8 cellular contexts compared by ENCODE assay signal in the genomic region with DNA sequence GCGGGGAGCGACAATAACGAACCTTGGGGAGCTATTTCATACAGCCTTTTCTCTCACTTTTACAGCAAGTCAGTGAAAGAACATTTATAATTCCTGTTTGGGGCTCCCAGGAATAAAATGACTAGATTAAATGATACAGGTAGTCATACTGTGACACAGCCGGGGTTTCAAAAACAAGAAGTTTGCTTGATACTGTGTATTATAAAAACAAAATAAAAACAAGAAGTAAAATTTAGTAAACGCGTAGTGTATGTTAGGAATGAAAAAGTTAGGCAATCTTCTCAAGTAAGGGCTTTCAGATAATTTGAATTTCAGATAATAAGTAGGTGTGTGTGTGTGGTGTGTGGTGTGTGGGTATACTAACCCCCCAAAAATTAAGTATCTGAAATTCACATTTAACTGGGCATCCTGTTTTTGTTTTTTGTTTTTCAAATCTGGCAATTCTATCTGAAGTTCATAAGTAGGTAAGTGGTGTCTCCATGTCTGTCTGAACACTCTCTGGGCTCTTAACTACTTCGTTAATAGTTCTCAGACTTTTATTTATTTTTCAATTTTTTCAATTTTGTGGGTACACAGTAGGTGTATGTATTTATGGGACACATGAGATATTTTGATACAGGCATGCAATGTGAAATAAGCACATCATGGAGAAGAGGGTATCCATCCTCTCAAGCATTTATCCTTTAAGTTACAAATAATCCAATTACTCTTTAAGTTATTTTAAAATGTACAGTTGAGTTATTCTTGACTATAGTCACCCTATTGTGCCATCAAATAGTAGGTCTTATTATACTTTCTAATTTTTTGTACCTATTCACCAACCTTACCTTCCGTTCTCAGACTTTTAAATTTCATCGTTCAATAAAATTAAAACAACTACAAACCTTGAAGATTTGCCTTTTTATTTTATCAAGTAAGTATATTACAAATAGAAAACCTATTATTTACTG. TPM values are rescaled to one million over a fixed set of nuclear protein-coding genes. Genes with fewer than 3 reads are reported as not detected.
DNase-seq lines count a peak whose midpoint lies in the region; ATAC-seq and TF ChIP-seq lines count a peak whose summit lies in the region.

No MANE protein-coding gene starts in this region.

- 6% methylated on average over 2 of the region's 9 CpGs for WGBS in mesenchymal stem cell
- 41 to 42% methylated on average over 9 of the region's 9 CpGs for WGBS in upper lobe of left lung, 2 donors

- peak overlapping the region; percentile 92 for H3K9ac ChIP-seq in mesenchymal stem cell (ENCODE audit: low read length)

- H3K36me3 ChIP-seq in mesenchymal stem cell (ENCODE audit: control insufficient read depth in 1 of 2, insufficient read depth in 2 of 2, low read depth in 1 of 2, low read length in 2 of 2) (peaks cover 3 to 21% of the 10 kb centered on the region in 2 experiments), upper lobe of left lung (peaks cover 0 to 3% (median 0%) of the 10 kb centered on the region in 4 donors)

- H3K14ac ChIP-seq in mesenchymal stem cell (ENCODE audit: low read length in 2 of 2), result no peak overlapping the region

- no peak for ATAC-seq in upper lobe of left lung (ENCODE audit: low FRiP score in 2 of 2)

- no peak overlapping the region for H2BK5ac ChIP-seq in mesenchymal stem cell (ENCODE audit: low read depth, low read length, poor library complexity, severe bottlenecking)

- no peak overlapping the region for H3K18ac ChIP-seq in mesenchymal stem cell (ENCODE audit: low read depth in 1 of 2, low read length in 2 of 2)

- no peak overlapping the region for H2AFZ ChIP-seq in mesenchymal stem cell (ENCODE audit: low read depth, low read length)

- in situ Hi-C loops in astrocyte of the spinal cord (cut with HindIII; ENCODE audit: low sequenced_read_pairs), result no loop called here

- peaks cover 50% of the 10 kb centered on the region for H3K4me1 Mint-ChIP-seq in activated naive CD4-positive, alpha-beta T cell treated with anti-CD3 and anti-CD28 coated beads, Interleukin-2, amount 50 U/mL, for 24 hours

- no peak overlapping the region for H2AK5ac ChIP-seq in mesenchymal stem cell (ENCODE audit: low read length, severe bottlenecking)

- peaks cover 11% of the 10 kb centered on the region for H3K79me1 ChIP-seq in mesenchymal stem cell (replicated peaks; ENCODE audit: low read length, poor library complexity, severe bottlenecking)

- H3K27ac ChIP-seq in mesenchymal stem cell (ENCODE audit: low read length, poor library complexity, severe bottlenecking), result no peak overlapping the region
- peak overlapping the region in 3 of 4 donors; percentile 87 to 92 (median 92) for H3K27ac ChIP-seq in upper lobe of left lung

- TF ChIP-seq POLR2A in upper lobe of left lung (IDR thresholded peaks at IDR 0.05), result no peak

- H3K4ac ChIP-seq in mesenchymal stem cell (ENCODE audit: low read depth in 1 of 2, low read length in 2 of 2), result no peak overlapping the region

- peaks cover 21% of the 10 kb centered on the region for H3K4me1 ChIP-seq in mesenchymal stem cell (ENCODE audit: control insufficient read depth, insufficient read depth, low read depth, low read length)
- H3K4me1 ChIP-seq in upper lobe of left lung, result peaks cover 28 to 50% (median 33%) of the 10 kb centered on the region in 4 donors

- TF ChIP-seq CTCF in astrocyte of the spinal cord (IDR thresholded peaks at IDR 0.05; ENCODE audit: low read depth, low read length) (no peak), upper lobe of left lung (IDR thresholded peaks at IDR 0.05) (no peak)

- H3K4me3 Mint-ChIP-seq in activated naive CD4-positive, alpha-beta T cell treated with anti-CD3 and anti-CD28 coated beads, Interleukin-2, amount 50 U/mL, for 24 hours, result peak overlapping the region; percentile 98

- no peak for DNase-seq in activated naive CD4-positive, alpha-beta T cell treated with Interleukin-2 at 50 U/mL for 16 hours
- DNase-seq in astrocyte of the spinal cord (ENCODE audit: low read depth, low spot score) (no peak), mesenchymal stem cell (no peak), upper lobe of left lung (no peak), cerebellar nuclear complex (lab: John Stamatoyannopoulos, UW) (no peak), C1 segment of cervical spinal cord (lab: John Stamatoyannopoulos, UW) (no peak)
- DNase-seq in activated CD8-positive, alpha-beta memory T cell treated with anti-CD3 and anti-CD28 coated beads, Interleukin-2, amount 50 U/mL, for 48 hours, result no peak

- peak overlapping the region; percentile 84 for H3K4me3 ChIP-seq in astrocyte of the spinal cord (ENCODE audit: low read depth, low read length)
- peak overlapping the region in 1 of 2 experiments; percentile 89 for H3K4me3 ChIP-seq in mesenchymal stem cell (ENCODE audit: insufficient read depth in 1 of 2, low read depth in 1 of 2, low read length in 2 of 2)
- peak overlapping the region in 3 of 4 donors; percentile 58 to 84 (median 81) for H3K4me3 ChIP-seq in upper lobe of left lung

- H3K23ac ChIP-seq in mesenchymal stem cell (ENCODE audit: low read length in 2 of 2), result no peak overlapping the region

- peak overlapping the region; percentile 19 for H3K4me2 ChIP-seq in mesenchymal stem cell (ENCODE audit: low read length, poor library complexity, severe bottlenecking)

- TF ChIP-seq EP300 in upper lobe of left lung (IDR thresholded peaks at IDR 0.05), result no peak

- H3K36me3 Mint-ChIP-seq in activated naive CD4-positive, alpha-beta T cell treated with anti-CD3 and anti-CD28 coated beads, Interleukin-2, amount 50 U/mL, for 24 hours, result no peaks in the 10 kb centered on the region

- no peaks in the 10 kb centered on the region for H3K9me3 ChIP-seq in mesenchymal stem cell (ENCODE audit: control insufficient read depth, low read length)
- H3K9me3 ChIP-seq in upper lobe of left lung, result no peaks in the 10 kb centered on the region

- H3K27me3 ChIP-seq in mesenchymal stem cell (ENCODE audit: control insufficient read depth in 1 of 2, insufficient read depth in 1 of 2, low read length in 2 of 2), result peaks cover 21 to 31% of the 10 kb centered on the region in 2 experiments
- peaks cover 0 to 18% (median 10%) of the 10 kb centered on the region in 4 donors for H3K27me3 ChIP-seq in upper lobe of left lung

- no peak overlapping the region for H4K8ac ChIP-seq in mesenchymal stem cell (ENCODE audit: low read length)

- H2BK12ac ChIP-seq in mesenchymal stem cell (ENCODE audit: low read length in 2 of 2), result no peak overlapping the region

- H3K27me3 Mint-ChIP-seq in activated naive CD4-positive, alpha-beta T cell treated with anti-CD3 and anti-CD28 coated beads, Interleukin-2, amount 50 U/mL, for 24 hours, result peaks cover 2% of the 10 kb centered on the region

- H4K91ac ChIP-seq in mesenchymal stem cell (ENCODE audit: low read length), result no peak overlapping the region

- no peaks in the 10 kb centered on the region for H3K9me3 Mint-ChIP-seq in activated naive CD4-positive, alpha-beta T cell treated with anti-CD3 and anti-CD28 coated beads, Interleukin-2, amount 50 U/mL, for 24 hours

- no peak overlapping the region for H2BK120ac ChIP-seq in mesenchymal stem cell (ENCODE audit: low read depth, low read length)

- H3K27ac Mint-ChIP-seq in activated naive CD4-positive, alpha-beta T cell treated with anti-CD3 and anti-CD28 coated beads, Interleukin-2, amount 50 U/mL, for 24 hours, result peak overlapping the region; percentile 94

- H2BK15ac ChIP-seq in mesenchymal stem cell (ENCODE audit: low read depth, poor library complexity, severe bottlenecking), result no peak overlapping the region

RNA-seq across cellular contexts. Expression of gene DCTN2, which starts 0.6 kb away (rescaled TPM):
- polyA plus RNA-seq in mesenchymal stem cell (2013, experiment 1 of 2), result 143 TPM
- polyA plus RNA-seq in mesenchymal stem cell (2013, experiment 2 of 2), result 134 TPM
- total RNA-seq in upper lobe of left lung, result 100 to 1,000 TPM in 4 of 6 donors, 10 to 100 TPM in 2; 83.1 to 145 (median 110) TPM

RNA-seq across cellular contexts. Expression of gene KIF5A, which starts 2.2 kb away (rescaled TPM):
- 0.26 TPM for polyA plus RNA-seq in mesenchymal stem cell (2013, experiment 1 of 2)
- polyA plus RNA-seq in mesenchymal stem cell (2013, experiment 2 of 2), result 0.22 TPM
- total RNA-seq in upper lobe of left lung, result under 1 TPM in 5 of 6 donors, not detected in 1; 0.06 to 0.39 (median 0.20) TPM

RNA-seq across cellular contexts. Expression of gene MBD6, which starts 25.0 kb away (rescaled TPM):
- 44.2 TPM for polyA plus RNA-seq in mesenchymal stem cell (2013, experiment 1 of 2)
- 40.9 TPM for polyA plus RNA-seq in mesenchymal stem cell (2013, experiment 2 of 2)
- 100 to 1,000 TPM in 3 of 6 donors, 10 to 100 TPM in 3; 25.1 to 184 (median 94.7) TPM for total RNA-seq in upper lobe of left lung

RNA-seq across cellular contexts. Expression of gene DDIT3, which starts 27.3 kb away (rescaled TPM):
- 43.7 TPM for polyA plus RNA-seq in mesenchymal stem cell (2013, experiment 1 of 2)
- polyA plus RNA-seq in mesenchymal stem cell (2013, experiment 2 of 2), result 45.0 TPM
- total RNA-seq in upper lobe of left lung, result 10 to 100 TPM; 26.1 to 45.1 (median 33.1) TPM

RNA-seq across cellular contexts. Expression of gene PIP4K2C, which starts 43.4 kb away (rescaled TPM):
- polyA plus RNA-seq in mesenchymal stem cell (2013, experiment 1 of 2), result 15.5 TPM
- 15.4 TPM for polyA plus RNA-seq in mesenchymal stem cell (2013, experiment 2 of 2)
- 10 to 100 TPM; 13.4 to 56.7 (median 30.7) TPM for total RNA-seq in upper lobe of left lung
